ENCODE assay signal across 13 cellular contexts in the genomic region with DNA sequence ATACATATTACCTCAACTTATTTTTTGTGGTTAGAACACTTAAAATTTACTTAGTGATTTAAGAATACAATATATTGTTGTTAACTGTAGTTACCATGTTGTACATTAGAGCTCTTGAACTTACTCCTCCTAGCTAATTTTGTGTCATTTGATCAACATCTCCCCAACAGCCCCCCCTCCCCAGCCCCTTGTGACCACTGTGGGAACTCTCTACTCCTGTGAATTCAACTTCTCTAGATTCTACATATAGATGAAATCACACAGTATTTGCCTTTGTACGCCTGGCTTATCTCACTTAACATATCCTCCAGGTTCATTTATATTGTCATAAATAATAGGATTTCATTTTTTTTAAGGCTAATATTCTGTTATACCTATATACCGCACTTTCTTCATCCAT.
DNase-seq lines count a peak whose midpoint lies in the region; ATAC-seq lines count a peak whose summit lies in the region.
"Had no signal": no experiment of that assay in that cellular context is flagged by ENCODE, and none has a peak within 500 bp of the region (broad histone marks: within the 10 kb centered on the region; RNA-seq: fewer than 3 reads in every experiment).

No MANE protein-coding gene starts in this region.

- no peak overlapping the region for H3K4me3 Mint-ChIP-seq in activated CD4-positive, alpha-beta T cell treated with anti-CD3 and anti-CD28 coated beads, Interleukin-2, amount 10 ng/mL, durations not matched to agents 24 days and 14 days
- H3K4me3 Mint-ChIP-seq: neural progenitor cell; stimulated activated naive CD8-positive, alpha-beta T cell treated with anti-CD3 and anti-CD28 coated beads, Interleukin-15, Interleukin-2, amounts not matched to agents 100 ng/mL and 50 ng/mL, for 24 hours had no signal

- no peaks in the 10 kb centered on the region for H3K9me3 Mint-ChIP-seq in activated CD4-positive, alpha-beta T cell treated with anti-CD3 and anti-CD28 coated beads, Interleukin-2, amount 10 ng/mL, durations not matched to agents 24 days and 14 days
- H3K9me3 Mint-ChIP-seq: stimulated activated naive CD8-positive, alpha-beta T cell treated with anti-CD3 and anti-CD28 coated beads, Interleukin-15, Interleukin-2, amounts not matched to agents 100 ng/mL and 50 ng/mL, for 24 hours had no signal

- H3K36me3 Mint-ChIP-seq in activated CD4-positive, alpha-beta T cell treated with anti-CD3 and anti-CD28 coated beads, Interleukin-2, amount 10 ng/mL, durations not matched to agents 24 days and 14 days (ENCODE audit: low read depth): no peaks in the 10 kb centered on the region

- no peaks in the 10 kb centered on the region for H3K27me3 Mint-ChIP-seq in activated CD4-positive, alpha-beta T cell treated with anti-CD3 and anti-CD28 coated beads, Interleukin-2, amount 10 ng/mL, durations not matched to agents 24 days and 14 days

- H3K4me1 Mint-ChIP-seq in activated CD4-positive, alpha-beta T cell treated with anti-CD3 and anti-CD28 coated beads, Interleukin-2, amount 10 ng/mL, durations not matched to agents 24 days and 14 days: peaks cover 27% of the 10 kb centered on the region

- intact Hi-C loops in activated CD4-positive, alpha-beta T cell treated with anti-CD3 and anti-CD28 coated beads, Interleukin-2, amount 10 ng/mL, durations not matched to agents 24 days and 14 days (cut with micrococcal nuclease): loop anchor here (5.0 kb wide), 1 partner anchor 37 kb away; no protein-coding TSS in a partner anchor

- peak; percentile 13 for ATAC-seq in GM18858 (IDR thresholded peaks at IDR 0.05; ENCODE audit: unreplicated experiment)
- peak; percentile 20 for ATAC-seq in GM21526 (IDR thresholded peaks at IDR 0.05; ENCODE audit: low FRiP score, unreplicated experiment)
- peak; percentile 15 for ATAC-seq in HG02973 (IDR thresholded peaks at IDR 0.05; ENCODE audit: unreplicated experiment)
- peak; percentile 18 for ATAC-seq in HG03565 (IDR thresholded peaks at IDR 0.05; ENCODE audit: unreplicated experiment)
- ATAC-seq: body of pancreas had no signal

- DNase-seq in NCI-H69 (lab: John Stamatoyannopoulos, UW) (no peak), H4 (ENCODE audit: low spot score) (no peak), iPS-NIHi11 (ENCODE audit: low spot score) (no peak)
- no peak for DNase-seq in activated CD4-positive, alpha-beta T cell treated with anti-CD3 and anti-CD28 coated beads, Interleukin-2, amount 10 ng/mL, durations not matched to agents 24 days and 14 days
- DNase-seq: activated CD8-positive, alpha-beta memory T cell treated with anti-CD3 and anti-CD28 coated beads for 24 hours; body of pancreas; NCI-H2081 treated with DMSO at 0.1 percent for 48 hours had no signal

- H3K27ac Mint-ChIP-seq in activated CD4-positive, alpha-beta T cell treated with anti-CD3 and anti-CD28 coated beads, Interleukin-2, amount 10 ng/mL, durations not matched to agents 24 days and 14 days: no peak overlapping the region
- H3K27ac Mint-ChIP-seq: neural progenitor cell; stimulated activated naive CD8-positive, alpha-beta T cell treated with anti-CD3 and anti-CD28 coated beads, Interleukin-15, Interleukin-2, amounts not matched to agents 100 ng/mL and 50 ng/mL, for 24 hours had no signal
